In genomic region chrX:30576881-30577280, GRCh38 we compare ENCODE assay signal across 13 cellular contexts. TPM values are rescaled to one million over a fixed set of nuclear protein-coding genes. Genes with fewer than 3 reads are reported as not detected.
A peak's percentile ranks its signal among the peaks of the same experiment; 100 is the strongest.
DNase-seq lines count a peak whose midpoint lies in the region; ATAC-seq, FAIRE-seq and TF ChIP-seq lines count a peak whose summit lies in the region.
"Had no signal": no experiment of that assay in that cellular context is flagged by ENCODE, and none has a peak within 500 bp of the region (broad histone marks: within the 10 kb centered on the region; RNA-seq: fewer than 3 reads in every experiment).

No MANE protein-coding gene starts in this region.

- peak; percentile 50 for DNase-seq in NOMO-1 treated with DMSO at 0.1 percent for 48 hours (lab: John Stamatoyannopoulos, UW; ENCODE audit: unreplicated experiment)
- no peak for DNase-seq in NOMO-1 (lab: John Stamatoyannopoulos, UW; ENCODE audit: unreplicated experiment in 2 of 2)
- DNase-seq in MM.1S = no peak
- DNase-seq in central memory CD8-positive, alpha-beta T cell (ENCODE audit: low spot score in 2 of 2) = no peak
- DNase-seq in small intestine = no peak
- DNase-seq in mesendoderm = no peak
- no peak for DNase-seq in endothelial cell (ENCODE audit: low spot score)
- DNase-seq in MG63 = no peak
- DNase-seq: EL, NCI-H748 treated with DMSO at 0.1 percent for 48 hours had no signal

- no peak for ATAC-seq in central memory CD8-positive, alpha-beta T cell (replicated peaks; ENCODE audit: extremely low read depth, poor library complexity, severe bottlenecking)

- no peak overlapping the region for H2BK5ac ChIP-seq in mesendoderm (ENCODE audit: low read length)

- H3K4ac ChIP-seq in mesendoderm (ENCODE audit: low read depth, low read length) = no peak overlapping the region

- H3K36me3 ChIP-seq in MM.1S (replicated peaks; ENCODE audit: insufficient read depth, low read length) = no peaks in the 10 kb centered on the region
- no peaks in the 10 kb centered on the region for H3K36me3 ChIP-seq in small intestine (ENCODE audit: control insufficient read depth in 2 of 2, insufficient read depth in 2 of 2, low read length in 2 of 2)
- H3K36me3 ChIP-seq in mesendoderm (ENCODE audit: control insufficient read depth, insufficient read depth, low read length) = no peaks in the 10 kb centered on the region
- no peaks in the 10 kb centered on the region for H3K36me3 ChIP-seq in MG63

- TF ChIP-seq CTCF in MM.1S (IDR thresholded peaks at IDR 0.05; ENCODE audit: low read length) (no peak), endothelial cell (IDR thresholded peaks at IDR 0.05; ENCODE audit: unreplicated experiment) (no peak)

- H3K79me1 ChIP-seq in mesendoderm (ENCODE audit: low read length) = no peaks in the 10 kb centered on the region

- H3K9ac ChIP-seq in MM.1S (ENCODE audit: low read length) (peak overlapping the region; percentile 93), mesendoderm (ENCODE audit: low read length) (no peak overlapping the region)

- no peak overlapping the region for H2BK15ac ChIP-seq in mesendoderm (replicated peaks; ENCODE audit: low read depth)

- H3K56ac ChIP-seq in mesendoderm (ENCODE audit: low read length) = no peak overlapping the region

- peak overlapping the region; percentile 78 for H3K4me3 Mint-ChIP-seq in central memory CD8-positive, alpha-beta T cell
- no peak overlapping the region for H3K4me3 Mint-ChIP-seq in endothelial cell (ENCODE audit: unreplicated experiment)

- no peaks in the 10 kb centered on the region for H3K9me3 ChIP-seq in MM.1S (replicated peaks; ENCODE audit: insufficient read depth, low read length)
- H3K9me3 ChIP-seq in small intestine (ENCODE audit: control insufficient read depth, low read depth) = no peaks in the 10 kb centered on the region
- H3K9me3 ChIP-seq in MG63 = no peaks in the 10 kb centered on the region

- no peaks in the 10 kb centered on the region for H3K9me2 ChIP-seq in MM.1S (replicated peaks; ENCODE audit: insufficient read depth, low read length)

- peak overlapping the region; percentile 82 for H3K27ac Mint-ChIP-seq in central memory CD8-positive, alpha-beta T cell (ENCODE audit: low read depth)
- H3K27ac Mint-ChIP-seq in endothelial cell (ENCODE audit: unreplicated experiment) = no peak overlapping the region

- FAIRE-seq in small intestine (lab: Jason Lieb, UNC) = no peak
- FAIRE-seq: A204.1 had no signal

- no peak overlapping the region for H2BK120ac ChIP-seq in mesendoderm (ENCODE audit: low read depth, low read length)

- H3K4me3 ChIP-seq in MM.1S (ENCODE audit: low read length) (peak overlapping the region; percentile 71), small intestine (ENCODE audit: low read depth in 1 of 2, low read length in 2 of 2) (no peak overlapping the region), mesendoderm (ENCODE audit: low read length) (no peak overlapping the region), MG63 (no peak overlapping the region)

- no peaks in the 10 kb centered on the region for H3K9me3 Mint-ChIP-seq in central memory CD8-positive, alpha-beta T cell
- H3K9me3 Mint-ChIP-seq in endothelial cell (ENCODE audit: unreplicated experiment) = no peaks in the 10 kb centered on the region

- H3K4me2 ChIP-seq in MM.1S (ENCODE audit: low read depth, low read length) (peak overlapping the region; percentile 66), mesendoderm (ENCODE audit: low read length) (no peak overlapping the region)

- H2AK5ac ChIP-seq in mesendoderm (ENCODE audit: low read length) = no peak overlapping the region

- H3K4me1 ChIP-seq in MM.1S (ENCODE audit: low read length) = no peaks in the 10 kb centered on the region
- no peaks in the 10 kb centered on the region for H3K4me1 ChIP-seq in small intestine (ENCODE audit: control insufficient read depth in 2 of 2, insufficient read depth in 1 of 2, low read depth in 1 of 2, low read length in 1 of 2)
- H3K4me1 ChIP-seq in mesendoderm (ENCODE audit: control insufficient read depth, low read depth, low read length) = no peaks in the 10 kb centered on the region

- no peak overlapping the region for H2AFZ ChIP-seq in MM.1S (ENCODE audit: low read length)

- H3K27me3 ChIP-seq in MM.1S (replicated peaks; ENCODE audit: insufficient read depth, low read length) = no peaks in the 10 kb centered on the region
- H3K27me3 ChIP-seq in small intestine (ENCODE audit: control insufficient read depth in 2 of 2, insufficient read depth in 2 of 2, low read length in 2 of 2) = no peaks in the 10 kb centered on the region
- no peaks in the 10 kb centered on the region for H3K27me3 ChIP-seq in mesendoderm (ENCODE audit: insufficient read depth, low read length, poor library complexity)
- H3K27me3 ChIP-seq in MG63 = no peaks in the 10 kb centered on the region

- 67 to 93% (median 78%) methylated on average over 8 of the region's 8 CpGs for WGBS in small intestine, 3 donors
- WGBS in mesendoderm (ENCODE audit: extremely low coverage, insufficient coverage, low lambda C conversion rate) = no CpG with 5 or more reads among the region's 8 CpGs

- no peak overlapping the region for H3K18ac ChIP-seq in mesendoderm (ENCODE audit: low read length)

- no peak overlapping the region for H4K5ac ChIP-seq in mesendoderm (ENCODE audit: low read length)

- no peak overlapping the region for H4K8ac ChIP-seq in mesendoderm (ENCODE audit: low read depth, low read length)

- no peaks in the 10 kb centered on the region for H3K4me1 Mint-ChIP-seq in central memory CD8-positive, alpha-beta T cell
- no peaks in the 10 kb centered on the region for H3K4me1 Mint-ChIP-seq in endothelial cell (ENCODE audit: unreplicated experiment)

- no peaks in the 10 kb centered on the region for H3K36me3 Mint-ChIP-seq in central memory CD8-positive, alpha-beta T cell (ENCODE audit: insufficient read depth)
- no peaks in the 10 kb centered on the region for H3K36me3 Mint-ChIP-seq in endothelial cell (ENCODE audit: low read depth, unreplicated experiment)

- no peak overlapping the region for H3K23ac ChIP-seq in mesendoderm (ENCODE audit: low read length)

- H4K20me1 ChIP-seq in MM.1S (ENCODE audit: insufficient read depth, low read length) = no peaks in the 10 kb centered on the region

- H3K27ac ChIP-seq in MM.1S (ENCODE audit: low read length) (peak overlapping the region; percentile 91), small intestine (ENCODE audit: low read depth in 1 of 2, low read length in 1 of 2) (peak overlapping the region; percentile 32 to 54), mesendoderm (ENCODE audit: low read depth, low read length) (no peak overlapping the region)

- peaks cover 18% of the 10 kb centered on the region; the same call in 1 of the 2 replicates for H3F3A ChIP-seq in MM.1S (ENCODE audit: insufficient read depth, low read length)

- H3K27me3 Mint-ChIP-seq in central memory CD8-positive, alpha-beta T cell = no peaks in the 10 kb centered on the region
- H3K27me3 Mint-ChIP-seq in endothelial cell (ENCODE audit: unreplicated experiment) = no peaks in the 10 kb centered on the region

- H3K79me2 ChIP-seq in MM.1S (ENCODE audit: low read length) = peaks cover 51% of the 10 kb centered on the region
- no peaks in the 10 kb centered on the region for H3K79me2 ChIP-seq in mesendoderm (ENCODE audit: control insufficient read depth, insufficient read depth, low read length)

RNA-seq across cellular contexts. Expression of gene TASL, which starts 0.7 kb away (rescaled TPM):
- polyA plus RNA-seq in small intestine = 1 to 10 TPM in 1 of 3 donors, under 1 TPM in 1, not detected in 1; 0.49 to 1.4 TPM
- polyA plus RNA-seq in mesendoderm (2013, experiment 1 of 2) = not detected
- polyA plus RNA-seq in mesendoderm (2013, experiment 2 of 2) = not detected
- not detected for total RNA-seq in endothelial cell (ENCODE audit: unreplicated experiment)
- total RNA-seq in MG63 (2014; rRNA removed; shearing (Covaris generic); ENCODE audit: low replicate concordance) = not detected in 2 replicates
- total RNA-seq: H4, osteocyte had no signal
